ENCODE assay signal across 8 cellular contexts in genomic region chr2:61535449-61535848, GRCh38. TPM values are rescaled to one million over a fixed set of nuclear protein-coding genes. Genes with fewer than 3 reads are reported as not detected.
A peak's percentile ranks its signal among the peaks of the same experiment; 100 is the strongest.
DNase-seq lines count a peak whose midpoint lies in the region; ATAC-seq and TF ChIP-seq lines count a peak whose summit lies in the region.

No MANE protein-coding gene starts in this region.

- peaks cover 82% of the 10 kb centered on the region for H3K79me2 ChIP-seq in OCI-LY7 (ENCODE audit: insufficient read depth, low read depth, low read length)

- H3K27ac Mint-ChIP-seq in Calu3 (ENCODE audit: unreplicated experiment) (peak overlapping the region; percentile 98), endothelial cell (ENCODE audit: unreplicated experiment) (peak overlapping the region; percentile 26)

- no peak for ATAC-seq in GM19455 (IDR thresholded peaks at IDR 0.05; ENCODE audit: unreplicated experiment)
- no peak for ATAC-seq in GM21786 (IDR thresholded peaks at IDR 0.05; ENCODE audit: unreplicated experiment)

- TF ChIP-seq CTCF in Calu3 (IDR thresholded peaks at IDR 0.05; ENCODE audit: unreplicated experiment) = no peak
- no peak for TF ChIP-seq CTCF in OCI-LY7 (conservative IDR thresholded peaks at IDR 0.05; ENCODE audit: low read length)
- no peak for TF ChIP-seq CTCF in endothelial cell (IDR thresholded peaks at IDR 0.05; ENCODE audit: unreplicated experiment)
- TF ChIP-seq CTCF in ovary (IDR thresholded peaks at IDR 0.05) = no peak

- H3K27ac ChIP-seq in OCI-LY7 (ENCODE audit: low read depth, low read length, poor library complexity, severe bottlenecking) = peak overlapping the region; percentile 6
- H3K27ac ChIP-seq in ovary = peak overlapping the region in 1 of 2 donors; percentile 88

- H3K4me3 ChIP-seq in OCI-LY7 (ENCODE audit: low read depth, low read length, poor library complexity, severe bottlenecking) = peak overlapping the region; percentile 84
- H3K4me3 ChIP-seq in ovary = peak overlapping the region; percentile 82

- no peaks in the 10 kb centered on the region for H3K9me3 Mint-ChIP-seq in Calu3 (ENCODE audit: low read depth, unreplicated experiment)
- no peaks in the 10 kb centered on the region for H3K9me3 Mint-ChIP-seq in endothelial cell (ENCODE audit: unreplicated experiment)

- H3K4me2 ChIP-seq in OCI-LY7 (ENCODE audit: low read length) = peak overlapping the region; percentile 98

- CTCF ChIA-PET in Calu3 (lab: Charles Lee) (no interaction called here), OCI-LY7 (lab: Charles Lee; ENCODE audit: unreplicated experiment) (interaction anchor here (1.0 kb wide), 1 partner anchor 109 kb away, joined by 4 read pairs; no protein-coding TSS in a partner anchor)

- no peak for TF ChIP-seq POLR2A in ovary (IDR thresholded peaks at IDR 0.05)

- peak overlapping the region; percentile 86 for H3K4me3 Mint-ChIP-seq in Calu3 (ENCODE audit: low read depth, unreplicated experiment)
- peak overlapping the region; percentile 98 for H3K4me3 Mint-ChIP-seq in endothelial cell (ENCODE audit: unreplicated experiment)

- no peak overlapping the region for H2AFZ ChIP-seq in OCI-LY7 (ENCODE audit: low read length)

- no peaks in the 10 kb centered on the region for H3K9me3 ChIP-seq in OCI-LY7 (ENCODE audit: low read length)
- H3K9me3 ChIP-seq in ovary = no peaks in the 10 kb centered on the region

- peaks cover 50% of the 10 kb centered on the region for H3K4me1 ChIP-seq in OCI-LY7 (ENCODE audit: insufficient read depth, low read length, poor library complexity, severe bottlenecking)
- peaks cover 5% of the 10 kb centered on the region for H3K4me1 ChIP-seq in ovary (ENCODE audit: insufficient read depth)

- no peaks in the 10 kb centered on the region for H3K27me3 ChIP-seq in ovary

- no peak for TF ChIP-seq EP300 in ovary (IDR thresholded peaks at IDR 0.05)

- H4K20me1 ChIP-seq in OCI-LY7 (ENCODE audit: insufficient read depth, low read length) = peaks cover 47% of the 10 kb centered on the region

- H3K36me3 ChIP-seq in OCI-LY7 (ENCODE audit: insufficient read depth, low read length) = peaks cover 66% of the 10 kb centered on the region
- H3K36me3 ChIP-seq in ovary = no peaks in the 10 kb centered on the region

- BruUV-seq in Calu3 (replicated peaks; lab: Mats Ljungman, UMichigan) (no TSS peak), OCI-LY7 (replicated peaks; lab: Mats Ljungman, UMichigan) (TSS peak; percentile 46)

- WGBS in ovary, 3 donors = 10 to 15% (median 14%) methylated on average over 5 of the region's 5 CpGs

- POLR2A ChIA-PET in OCI-LY7 (lab: Charles Lee) = interaction anchor here (0.5 to 2.2 kb wide), 10 partner anchors 10 to 469 kb away, joined by 3 to 7 read pairs (median 3); no protein-coding TSS in a partner anchor

- H3K36me3 Mint-ChIP-seq in Calu3 (ENCODE audit: insufficient read depth, unreplicated experiment) (peaks cover 65% of the 10 kb centered on the region), endothelial cell (ENCODE audit: low read depth, unreplicated experiment) (peaks cover 9% of the 10 kb centered on the region)

- no peaks in the 10 kb centered on the region for H3K9me2 ChIP-seq in OCI-LY7 (ENCODE audit: insufficient read depth, low read length)

- H3K4me1 Mint-ChIP-seq in Calu3 (ENCODE audit: low read depth, unreplicated experiment) (peaks cover 8% of the 10 kb centered on the region), endothelial cell (ENCODE audit: unreplicated experiment) (peaks cover 26% of the 10 kb centered on the region)

- no peak for DNase-seq in Calu3
- no peak for DNase-seq in OCI-LY7 (ENCODE audit: low spot score)
- DNase-seq in endothelial cell (ENCODE audit: low spot score) = no peak
- no peak for DNase-seq in ovary
- no peak for DNase-seq in activated effector memory CD4-positive, alpha-beta T cell treated with Interleukin-2 at 50 U/mL for 16 hours
- no peak for DNase-seq in NCI-H1436 treated with DMSO at 0.1 percent for 48 hours (lab: John Stamatoyannopoulos, UW)

- intact Hi-C loops in Calu3 (cut with micrococcal nuclease; ENCODE audit: unreplicated experiment) (loop anchor here (2.0 to 5.0 kb wide), 3 partner anchors 97 to 317 kb away; partner anchors contain the start of gene FAM161A), OCI-LY7 (cut with micrococcal nuclease; ENCODE audit: unreplicated experiment) (loop anchor here (5.0 kb wide), 2 partner anchors 358 to 518 kb away; partner anchors contain the start of genes PEX13 and PUS10), ovary (cut with DNase I) (loop anchor here in 3 of 4 donors (2.0 to 10.0 kb wide), 5 partner anchors 61 to 349 kb away; partner anchors contain the start of genes USP34 (in 3 of the 3) and CCT4 (in 1 of the 3))

- H3K27me3 Mint-ChIP-seq in Calu3 (ENCODE audit: unreplicated experiment) (no peaks in the 10 kb centered on the region), endothelial cell (ENCODE audit: unreplicated experiment) (peaks cover 22% of the 10 kb centered on the region)

RNA-seq across cellular contexts. Expression of gene XPO1, which starts 2.7 kb away (rescaled TPM):
- total RNA-seq in Calu3 (2022) (214 and 223 TPM in 2 replicates), OCI-LY7 (2022) (287 and 303 TPM in 2 replicates), endothelial cell (ENCODE audit: unreplicated experiment) (138 TPM), ovary (100 to 1,000 TPM in 4 of 7 donors, 10 to 100 TPM in 3; 93.5 to 211 (median 114) TPM)
- total RNA-seq in OCI-LY7 (2014; rRNA removed; shearing (Covaris generic)) = 164 and 177 TPM in 2 replicates
- 10 to 100 TPM; 48.0 to 98.1 TPM for polyA plus RNA-seq in ovary
